ENCODE assay signal across 8 cellular contexts in genomic region chr2:152694161-152694661, GRCh38. TPM values are rescaled to one million over a fixed set of nuclear protein-coding genes. Genes with fewer than 3 reads are reported as not detected.
DNase-seq lines count a peak whose midpoint lies in the region; ATAC-seq and TF ChIP-seq lines count a peak whose summit lies in the region.

No MANE protein-coding gene starts in this region.

- TF ChIP-seq CTCF in OCI-LY3 (IDR thresholded peaks at IDR 0.05; ENCODE audit: low read depth, low read length) = no peak
- no peak for TF ChIP-seq CTCF in mesothelial cell of epicardium (IDR thresholded peaks at IDR 0.05; ENCODE audit: unreplicated experiment)

- DNase-seq in CD4-positive, CD25-positive, alpha-beta regulatory T cell = peak; percentile 8 to 72 (median 36)
- DNase-seq in astrocyte of the hippocampus (ENCODE audit: low read depth, low spot score) (peak; percentile 87), mesothelial cell of epicardium (ENCODE audit: low spot score in 2 of 2, unreplicated experiment in 2 of 2) (no peak), COR-L47 (lab: John Stamatoyannopoulos, UW) (no peak), NCI-H748 treated with DMSO at 0.1 percent for 48 hours (lab: John Stamatoyannopoulos, UW) (no peak), NCI-H446 treated with DMSO at 0.1 percent for 48 hours (lab: John Stamatoyannopoulos, UW) (no peak)

- peaks cover 13% of the 10 kb centered on the region for H3K36me3 ChIP-seq in CD4-positive, CD25-positive, alpha-beta regulatory T cell (ENCODE audit: control insufficient read depth, insufficient read depth, low read length)
- peaks cover 10% of the 10 kb centered on the region for H3K36me3 ChIP-seq in OCI-LY3 (replicated peaks; ENCODE audit: low read depth, low read length)

- H3K9ac ChIP-seq in OCI-LY3 (ENCODE audit: low read length) = peak overlapping the region; percentile 59

- H3K9me3 Mint-ChIP-seq in CD4-positive, CD25-positive, alpha-beta regulatory T cell = no peaks in the 10 kb centered on the region
- H3K9me3 Mint-ChIP-seq in mesothelial cell of epicardium = no peaks in the 10 kb centered on the region

- peaks cover 10% of the 10 kb centered on the region for H3K36me3 Mint-ChIP-seq in CD4-positive, CD25-positive, alpha-beta regulatory T cell
- peaks cover 9% of the 10 kb centered on the region for H3K36me3 Mint-ChIP-seq in mesothelial cell of epicardium

- H3K4me3 Mint-ChIP-seq in CD4-positive, CD25-positive, alpha-beta regulatory T cell = peak overlapping the region; percentile 65 to 98 (median 90)
- H3K4me3 Mint-ChIP-seq in mesothelial cell of epicardium = no peak overlapping the region

- H3K27me3 Mint-ChIP-seq in CD4-positive, CD25-positive, alpha-beta regulatory T cell = no peaks in the 10 kb centered on the region
- no peaks in the 10 kb centered on the region for H3K27me3 Mint-ChIP-seq in mesothelial cell of epicardium (ENCODE audit: low read depth)

- H2AFZ ChIP-seq in OCI-LY3 (ENCODE audit: low read depth, low read length) = no peak overlapping the region

- H3K27ac Mint-ChIP-seq in CD4-positive, CD25-positive, alpha-beta regulatory T cell = peak overlapping the region; percentile 92 to 97 (median 97)
- H3K27ac Mint-ChIP-seq in mesothelial cell of epicardium = peak overlapping the region; percentile 89

- H3K9me3 ChIP-seq in CD4-positive, CD25-positive, alpha-beta regulatory T cell (ENCODE audit: control insufficient read depth in 2 of 2, low read length in 2 of 2) = no peaks in the 10 kb centered on the region
- H3K9me3 ChIP-seq in OCI-LY3 (ENCODE audit: insufficient read depth, low read length) = no peaks in the 10 kb centered on the region

- peak overlapping the region; percentile 95 for H3K4me2 ChIP-seq in OCI-LY3 (ENCODE audit: low read length)

- peak overlapping the region; percentile 72 for H3K27ac ChIP-seq in CD4-positive, CD25-positive, alpha-beta regulatory T cell (ENCODE audit: insufficient read depth, low read length, poor library complexity, severe bottlenecking)
- H3K27ac ChIP-seq in OCI-LY3 (ENCODE audit: low read length) = peak overlapping the region; percentile 95

- ATAC-seq in CD4-positive, CD25-positive, alpha-beta regulatory T cell (ENCODE audit: low read depth in 2 of 2) = peak; percentile 76 to 82
- ATAC-seq in GM21529 (IDR thresholded peaks at IDR 0.05; ENCODE audit: unreplicated experiment) = peak; percentile 60

- H3K4me1 ChIP-seq in CD4-positive, CD25-positive, alpha-beta regulatory T cell (ENCODE audit: control insufficient read depth, insufficient read depth, low read length, poor library complexity, severe bottlenecking) = peaks cover 27% of the 10 kb centered on the region
- peaks cover 37% of the 10 kb centered on the region for H3K4me1 ChIP-seq in OCI-LY3 (ENCODE audit: low read length)

- peaks cover 18% of the 10 kb centered on the region for H4K20me1 ChIP-seq in OCI-LY3 (ENCODE audit: insufficient read depth, low read length)

- H3K4me3 ChIP-seq in CD4-positive, CD25-positive, alpha-beta regulatory T cell (ENCODE audit: low read depth, low read length) = peak overlapping the region; percentile 82
- peak overlapping the region; percentile 72 for H3K4me3 ChIP-seq in OCI-LY3 (ENCODE audit: low read length)

- H3K79me2 ChIP-seq in OCI-LY3 (ENCODE audit: low read length) = peaks cover 86% of the 10 kb centered on the region

- peaks cover 35 to 58% (median 45%) of the 10 kb centered on the region in 4 donors for H3K4me1 Mint-ChIP-seq in CD4-positive, CD25-positive, alpha-beta regulatory T cell
- H3K4me1 Mint-ChIP-seq in mesothelial cell of epicardium = peaks cover 16% of the 10 kb centered on the region

- no peaks in the 10 kb centered on the region for H3K27me3 ChIP-seq in CD4-positive, CD25-positive, alpha-beta regulatory T cell (ENCODE audit: control insufficient read depth, insufficient read depth, low read length)
- no peaks in the 10 kb centered on the region for H3K27me3 ChIP-seq in OCI-LY3 (ENCODE audit: low read depth, low read length)

RNA-seq across cellular contexts. Expression of gene PRPF40A, which starts 23.1 kb away (rescaled TPM):
- total RNA-seq in CD4-positive, CD25-positive, alpha-beta regulatory T cell = 126 TPM
- 100 to 1,000 TPM; 115 to 142 (median 118) TPM for polyA plus RNA-seq in CD4-positive, CD25-positive, alpha-beta regulatory T cell
- 132 to 147 TPM (median 134 TPM) in 3 replicates for total RNA-seq in mesothelial cell of epicardium

RNA-seq across cellular contexts. Expression of gene ARL6IP6, which starts 24.2 kb away (rescaled TPM):
- total RNA-seq in CD4-positive, CD25-positive, alpha-beta regulatory T cell = 19.9 TPM
- polyA plus RNA-seq in CD4-positive, CD25-positive, alpha-beta regulatory T cell = 10 to 100 TPM; 32.9 to 41.4 (median 35.7) TPM
- 22.3 to 29.4 TPM (median 25.9 TPM) in 3 replicates for total RNA-seq in mesothelial cell of epicardium

Comparison
In these comparisons a context has a peak if more than half of its experiments do, and no peak if none do; other contexts are left out.
1. DNase-seq: peak in CD4-positive, CD25-positive, alpha-beta regulatory T cell (3 of 3) and astrocyte of the hippocampus (single experiment); none in mesothelial cell of epicardium (0 of 2), COR-L47 (single experiment), NCI-H748 treated with DMSO at 0.1 percent for 48 hours (single experiment) and NCI-H446 treated with DMSO at 0.1 percent for 48 hours (single experiment).